ENCODE assay signal across 9 cellular contexts in genomic region chr12:57237653-57237951, GRCh38. TPM values are rescaled to one million over a fixed set of nuclear protein-coding genes. Genes with fewer than 3 reads are reported as not detected.
DNase-seq lines count a peak whose midpoint lies in the region; ATAC-seq lines count a peak whose summit lies in the region.
"Had no signal": no experiment of that assay in that cellular context is flagged by ENCODE, and none has a peak within 500 bp of the region (broad histone marks: within the 10 kb centered on the region; RNA-seq: fewer than 3 reads in every experiment).

No MANE protein-coding gene starts in this region.

- no peaks in the 10 kb centered on the region for H3K9me3 Mint-ChIP-seq in IgD-negative memory B cell
- no peaks in the 10 kb centered on the region for H3K9me3 Mint-ChIP-seq in activated CD8-positive, alpha-beta T cell treated with anti-CD3 and anti-CD28 coated beads, Interleukin-2, amount 10 ng/mL, durations not matched to agents 7 days and 5 days (ENCODE audit: insufficient read depth)
- H3K9me3 Mint-ChIP-seq in naive B cell, result peaks cover 0 to 1% (median 0%) of the 10 kb centered on the region in 7 donors

- H3K27me3 Mint-ChIP-seq in IgD-negative memory B cell, result peaks cover 47% of the 10 kb centered on the region
- peaks cover 42% of the 10 kb centered on the region for H3K27me3 Mint-ChIP-seq in activated CD8-positive, alpha-beta T cell treated with anti-CD3 and anti-CD28 coated beads, Interleukin-2, amount 10 ng/mL, durations not matched to agents 7 days and 5 days (ENCODE audit: low read depth)
- peaks cover 24 to 41% (median 31%) of the 10 kb centered on the region in 3 donors for H3K27me3 Mint-ChIP-seq in naive B cell

- CTCF ChIA-PET in activated CD8-positive, alpha-beta T cell treated with anti-CD3 and anti-CD28 coated beads, Interleukin-2, amount 10 ng/mL, durations not matched to agents 7 days and 5 days (lab: Charles Lee), result interaction anchor here (1.1 to 12.3 kb wide), 4 partner anchors 10 to 229 kb away, joined by 3 to 389 read pairs (median 126); partner anchors contain the start of gene SHMT2

- POLR2A ChIA-PET in activated CD8-positive, alpha-beta T cell treated with anti-CD3 and anti-CD28 coated beads, Interleukin-2, amount 10 ng/mL, durations not matched to agents 7 days and 5 days (lab: Charles Lee), result interaction anchor here (1.1 to 2.2 kb wide), 3 partner anchors 8 to 15 kb away, joined by 3 to 13 read pairs (median 7); partner anchors contain the start of gene SHMT2

- H3K27ac Mint-ChIP-seq in IgD-negative memory B cell (peak overlapping the region; percentile 9 to 96 (median 93)), naive B cell (peak overlapping the region in 2 of 6 donors; percentile 25 to 92)
- H3K27ac Mint-ChIP-seq in activated CD8-positive, alpha-beta T cell treated with anti-CD3 and anti-CD28 coated beads, Interleukin-2, amount 10 ng/mL, durations not matched to agents 7 days and 5 days, result no peak overlapping the region

- H3K4me1 Mint-ChIP-seq in IgD-negative memory B cell, result peaks cover 48 to 52% (median 51%) of the 10 kb centered on the region in 3 donors
- H3K4me1 Mint-ChIP-seq in activated CD8-positive, alpha-beta T cell treated with anti-CD3 and anti-CD28 coated beads, Interleukin-2, amount 10 ng/mL, durations not matched to agents 7 days and 5 days (ENCODE audit: low read depth), result peaks cover 82% of the 10 kb centered on the region
- peaks cover 84 to 97% (median 96%) of the 10 kb centered on the region in 3 donors for H3K4me1 Mint-ChIP-seq in naive B cell

- H3K4me3 Mint-ChIP-seq in IgD-negative memory B cell, result peak overlapping the region; percentile 61 to 98 (median 83)
- peak overlapping the region; percentile 6 for H3K4me3 Mint-ChIP-seq in activated CD8-positive, alpha-beta T cell treated with anti-CD3 and anti-CD28 coated beads, Interleukin-2, amount 10 ng/mL, durations not matched to agents 7 days and 5 days
- peak overlapping the region; percentile 72 to 99 (median 88) for H3K4me3 Mint-ChIP-seq in naive B cell

- DNase-seq in COLO668 (lab: John Stamatoyannopoulos, UW; ENCODE audit: unreplicated experiment) (peak; percentile 36), naive B cell (no peak), ecto neural progenitor cell (ENCODE audit: low spot score) (no peak), AG20443 (ENCODE audit: low spot score) (no peak), NCI-H2171 (lab: John Stamatoyannopoulos, UW) (no peak)
- no peak for DNase-seq in activated CD8-positive, alpha-beta T cell treated with anti-CD3 and anti-CD28 coated beads, Interleukin-2, amount 10 ng/mL, durations not matched to agents 7 days and 5 days
- DNase-seq: NCI-H226 had no signal

- H3K36me3 Mint-ChIP-seq in IgD-negative memory B cell, result peaks cover 4% of the 10 kb centered on the region
- peaks cover 34% of the 10 kb centered on the region for H3K36me3 Mint-ChIP-seq in activated CD8-positive, alpha-beta T cell treated with anti-CD3 and anti-CD28 coated beads, Interleukin-2, amount 10 ng/mL, durations not matched to agents 7 days and 5 days (ENCODE audit: low read depth)
- peaks cover 6 to 22% of the 10 kb centered on the region in 2 donors for H3K36me3 Mint-ChIP-seq in naive B cell

- no peak for ATAC-seq in activated CD8-positive, alpha-beta T cell treated with anti-CD3 and anti-CD28 coated beads, Interleukin-2, amount 10 ng/mL, durations not matched to agents 7 days and 5 days
- ATAC-seq in naive B cell (ENCODE audit: low read depth in 2 of 2), result no peak
- ATAC-seq in GM19467 (IDR thresholded peaks at IDR 0.05; ENCODE audit: unreplicated experiment), result no peak

RNA-seq across cellular contexts. Expression of gene SHMT2, which starts 8.1 kb away (rescaled TPM):
- 176 TPM for polyA plus RNA-seq in IgD-negative memory B cell
- 100 to 1,000 TPM; 194 to 208 TPM for total RNA-seq in activated CD8-positive, alpha-beta T cell treated with anti-CD3 and anti-CD28 coated beads, Interleukin-2, amount 10 ng/mL, durations not matched to agents 7 days and 5 days
- 100 to 1,000 TPM; 160 to 183 (median 173) TPM for polyA plus RNA-seq in naive B cell (ENCODE audit: low read depth in 6 of 6)

RNA-seq across cellular contexts. Expression of gene STAC3, which starts 13.4 kb away (rescaled TPM):
- polyA plus RNA-seq in IgD-negative memory B cell (2.4 TPM), naive B cell (ENCODE audit: low read depth in 6 of 6) (under 1 TPM in 4 of 6 donors, not detected in 2; 0.32 to 0.43 (median 0.38) TPM)
- 1 to 10 TPM; 7.5 to 9.9 TPM for total RNA-seq in activated CD8-positive, alpha-beta T cell treated with anti-CD3 and anti-CD28 coated beads, Interleukin-2, amount 10 ng/mL, durations not matched to agents 7 days and 5 days

RNA-seq across cellular contexts. Expression of gene NXPH4, which starts 21.0 kb away (rescaled TPM):
- polyA plus RNA-seq in IgD-negative memory B cell (8.3 TPM), naive B cell (ENCODE audit: low read depth in 6 of 6) (1 to 10 TPM; 1.2 to 4.9 (median 2.8) TPM)
- under 1 TPM; 0.39 to 0.40 TPM for total RNA-seq in activated CD8-positive, alpha-beta T cell treated with anti-CD3 and anti-CD28 coated beads, Interleukin-2, amount 10 ng/mL, durations not matched to agents 7 days and 5 days

Comparison
In these comparisons a context has a peak if more than half of its experiments do, and no peak if none do; other contexts are left out.
1. H3K4me3 Mint-ChIP-seq: peak in every context shown above with its lines; median percentile 88 in naive B cell; 83 in IgD-negative memory B cell; 6 in activated CD8-positive, alpha-beta T cell treated with anti-CD3 and anti-CD28 coated beads, Interleukin-2, amount 10 ng/mL, durations not matched to agents 7 days and 5 days.